In the genomic region with DNA sequence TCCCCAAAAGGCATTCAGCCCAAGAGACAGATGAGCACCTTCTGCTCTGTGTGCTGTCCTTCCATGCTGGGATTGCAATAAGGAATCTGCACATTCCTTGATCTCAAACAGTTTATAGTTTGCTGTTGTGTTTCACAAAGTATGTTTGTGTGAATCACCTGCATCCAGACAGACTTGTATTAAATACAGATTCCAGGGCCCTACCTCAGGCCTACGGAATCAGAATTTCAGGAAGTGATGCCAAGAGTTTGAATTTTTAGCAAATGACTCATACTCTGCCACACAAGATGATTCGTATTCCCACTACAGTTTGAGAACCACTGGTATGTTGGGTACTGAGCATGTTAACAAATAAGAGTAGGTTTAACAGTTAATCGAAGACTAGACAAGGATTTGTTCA, we compare ENCODE assay signal across 13 cellular contexts. TPM values are rescaled to one million over a fixed set of nuclear protein-coding genes. Genes with fewer than 3 reads are reported as not detected.
DNase-seq lines count a peak whose midpoint lies in the region; ATAC-seq, FAIRE-seq and TF ChIP-seq lines count a peak whose summit lies in the region.
"Had no signal": no experiment of that assay in that cellular context is flagged by ENCODE, and none has a peak within 500 bp of the region (broad histone marks: within the 10 kb centered on the region; RNA-seq: fewer than 3 reads in every experiment).

No MANE protein-coding gene starts in this region.

- peak overlapping the region; percentile 56; the same call in 2 of the 3 replicates for H3K27ac ChIP-seq in K562 (ENCODE audit: extremely low read depth, low read depth, low read length)
- no peak overlapping the region for H3K27ac ChIP-seq in left lung
- no peak overlapping the region for H3K27ac ChIP-seq in sigmoid colon
- H3K27ac ChIP-seq: lower lobe of right lung, spleen, VCaP had no signal

- H3K4me1 ChIP-seq in K562 (replicated peaks in 1 of 2; ENCODE audit: control insufficient read depth in 2 of 2, insufficient read depth in 2 of 2, low read length in 2 of 2) (peaks cover 4 to 29% of the 10 kb centered on the region in 2 experiments; a peak in 3 of 5 replicates), left lung (peaks cover 0 to 38% of the 10 kb centered on the region in 2 donors), sigmoid colon (no peaks in the 10 kb centered on the region)
- H3K4me1 ChIP-seq: lower lobe of right lung had no signal

- TF ChIP-seq EP300 in K562 (IDR thresholded peaks at IDR 0.05; ENCODE audit: low read length) (no peak), sigmoid colon (IDR thresholded peaks at IDR 0.05) (no peak)

- DNase-seq in Daoy (ENCODE audit: low read depth) (peak; percentile 45), LoVo (ENCODE audit: low spot score) (peak; percentile 27), K562 (ENCODE audit: extremely low read depth in 1 of 4, low spot score in 3 of 4) (peak in 1 of 4 experiments; percentile 14), left lung (no peak), sigmoid colon (no peak)
- DNase-seq: activated naive CD4-positive, alpha-beta T cell treated with Interleukin-2 at 50 U/mL for 16 hours; lower lobe of right lung; spleen; stimulated activated naive CD8-positive, alpha-beta T cell treated with anti-CD3 and anti-CD28 coated beads, Interleukin-15, Interleukin-2, amounts not matched to agents 100 U/mL and 50 U/mL, for 24 hours had no signal

- no TSS peak for BruUV-seq in K562 (replicated peaks; lab: Mats Ljungman, UMichigan)

- POLR2A ChIA-PET in K562 (lab: Yijun Ruan, JAX), result no interaction called here

- TF ChIP-seq RAD21 in K562 (CRISPR knock-in tag; conservative IDR thresholded peaks at IDR 0.05 in 1 of 2, IDR thresholded peaks at IDR 0.05 in 1 of 2), result no peak

- H3K27me3 ChIP-seq in K562 (ENCODE audit: control insufficient read depth in 2 of 2, insufficient read depth in 2 of 2, low read length in 2 of 2) (no peaks in the 10 kb centered on the region), left lung (no peaks in the 10 kb centered on the region), sigmoid colon (no peaks in the 10 kb centered on the region)
- H3K27me3 ChIP-seq: spleen had no signal

- FAIRE-seq in K562 (lab: Jason Lieb, UNC), result no peak

- no peak overlapping the region for H2AFZ ChIP-seq in K562 (ENCODE audit: low read depth, low read length)

- H3K9ac ChIP-seq in K562 (ENCODE audit: insufficient read depth in 1 of 2, low read depth in 2 of 2, low read length in 2 of 2), result no peak overlapping the region

- no peak for TF ChIP-seq POLR2A in K562 (conservative IDR thresholded peaks at IDR 0.05)
- no peak for TF ChIP-seq POLR2A in sigmoid colon (IDR thresholded peaks at IDR 0.05)

- H3K9me1 ChIP-seq in K562 (ENCODE audit: control insufficient read depth, insufficient read depth, low read length), result no peaks in the 10 kb centered on the region

- in situ Hi-C loops in K562 (cut with MboI), result no loop called here

- H3K36me3 ChIP-seq in K562 (ENCODE audit: control insufficient read depth, insufficient read depth, low read length), result peaks cover 83% of the 10 kb centered on the region
- peaks cover 0 to 7% of the 10 kb centered on the region in 2 donors for H3K36me3 ChIP-seq in left lung
- H3K36me3 ChIP-seq in sigmoid colon, result peaks cover 0 to 24% (median 0%) of the 10 kb centered on the region in 4 donors

- peaks cover 70% of the 10 kb centered on the region for H3K79me2 ChIP-seq in K562 (ENCODE audit: control insufficient read depth, insufficient read depth, low read length)

- CTCF ChIA-PET in K562 (lab: Yijun Ruan, JAX; ENCODE audit: low intra/inter-chr PET ratio), result no interaction called here

- H3K9me3 ChIP-seq in K562 (replicated peaks; ENCODE audit: control insufficient read depth, insufficient read depth, low read depth, low read length), result no peaks in the 10 kb centered on the region
- H3K9me3 ChIP-seq in left lung, result no peaks in the 10 kb centered on the region
- H3K9me3 ChIP-seq in sigmoid colon, result no peaks in the 10 kb centered on the region
- H3K9me3 ChIP-seq: lower lobe of right lung had no signal

- TF ChIP-seq CTCF in K562 (IDR thresholded peaks at IDR 0.05 in 2 of 3, conservative IDR thresholded peaks at IDR 0.05 in 1 of 3; ENCODE audit: insufficient read depth in 2 of 3, low read depth in 1 of 3, low read length in 3 of 3) (no peak), left lung (IDR thresholded peaks at IDR 0.05) (no peak), sigmoid colon (IDR thresholded peaks at IDR 0.05) (no peak)

- intact Hi-C loops in K562 (cut with micrococcal nuclease), result no loop called here
- intact Hi-C loops in left lung (cut with DNase I), result no loop called here
- intact Hi-C loops in sigmoid colon (cut with DNase I), result no loop called here

- 37% methylated on average over 3 of the region's 3 CpGs for WGBS in K562 (ENCODE audit: insufficient coverage, low coverage, missing lambda C conversion rate)
- 66 to 75% methylated on average over 3 of the region's 3 CpGs for WGBS in sigmoid colon, 2 donors

- H3K4me2 ChIP-seq in K562 (ENCODE audit: insufficient read depth, low read length), result no peak overlapping the region

- H3K4me3 ChIP-seq in K562 (no peak overlapping the region), left lung (no peak overlapping the region), sigmoid colon (no peak overlapping the region)
- H3K4me3 ChIP-seq: lower lobe of right lung, spleen had no signal

- 0 out of 2 replicates have a peak, but pooled peaks cover 2% of the 10 kb centered on the region for H4K20me1 ChIP-seq in K562 (replicated peaks; ENCODE audit: control insufficient read depth, insufficient read depth, low read length)

- peak; percentile 53; the same call in 1 of the 3 replicates for ATAC-seq in K562
- ATAC-seq in left lung, result peak; percentile 30
- no peak for ATAC-seq in GM21737 (IDR thresholded peaks at IDR 0.05; ENCODE audit: unreplicated experiment)
- no peak for ATAC-seq in HG03095 (IDR thresholded peaks at IDR 0.05; ENCODE audit: unreplicated experiment)
- no peak for ATAC-seq in HG03460 (IDR thresholded peaks at IDR 0.05; ENCODE audit: unreplicated experiment)
- ATAC-seq: stimulated activated naive CD8-positive, alpha-beta T cell treated with anti-CD3 and anti-CD28 coated beads, Interleukin-15, Interleukin-2, amounts not matched to agents 100 U/mL and 50 U/mL, for 24 hours had no signal

TF ChIP-seq in K562, 482 proteins besides CTCF, POLR2A, EP300 and RAD21 (continues in another document):
- TF ChIP-seq JUND (IDR thresholded peaks at IDR 0.05; ENCODE audit: borderline replicate concordance, low read depth, low read length), result peak; percentile 85
- peak; percentile 91; the same call in 2 of the 3 replicates for TF ChIP-seq JUND (tag; IDR thresholded peaks at IDR 0.05; ENCODE audit: borderline replicate concordance, low read depth, low read length)
- no peak for TF ChIP-seq ZNF77 (CRISPR knock-in tag; IDR thresholded peaks at IDR 0.05)
- TF ChIP-seq CBFA2T3 (IDR thresholded peaks at IDR 0.05), result peak; percentile 78
- TF ChIP-seq, protein P1, sequence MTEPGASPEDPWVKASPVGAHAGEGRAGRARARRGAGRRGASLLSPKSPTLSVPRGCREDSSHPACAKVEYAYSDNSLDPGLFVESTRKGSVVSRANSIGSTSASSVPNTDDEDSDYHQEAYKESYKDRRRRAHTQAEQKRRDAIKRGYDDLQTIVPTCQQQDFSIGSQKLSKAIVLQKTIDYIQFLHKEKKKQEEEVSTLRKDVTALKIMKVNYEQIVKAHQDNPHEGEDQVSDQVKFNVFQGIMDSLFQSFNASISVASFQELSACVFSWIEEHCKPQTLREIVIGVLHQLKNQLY (CRISPR knock-in tag; conservative IDR thresholded peaks at IDR 0.05), result no peak
- TF ChIP-seq SUPT5H (IDR thresholded peaks at IDR 0.05), result no peak
- TF ChIP-seq SPI1 (IDR thresholded peaks at IDR 0.05; ENCODE audit: borderline replicate concordance, low read depth, low read length), result peak; percentile 58
- TF ChIP-seq, protein P2, sequence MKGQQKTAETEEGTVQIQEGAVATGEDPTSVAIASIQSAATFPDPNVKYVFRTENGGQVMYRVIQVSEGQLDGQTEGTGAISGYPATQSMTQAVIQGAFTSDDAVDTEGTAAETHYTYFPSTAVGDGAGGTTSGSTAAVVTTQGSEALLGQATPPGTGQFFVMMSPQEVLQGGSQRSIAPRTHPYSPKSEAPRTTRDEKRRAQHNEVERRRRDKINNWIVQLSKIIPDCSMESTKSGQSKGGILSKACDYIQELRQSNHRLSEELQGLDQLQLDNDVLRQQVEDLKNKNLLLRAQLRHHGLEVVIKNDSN (CRISPR knock-in tag; IDR thresholded peaks at IDR 0.05), result no peak
- peak; percentile 86 for TF ChIP-seq ETV1 (tag; conservative IDR thresholded peaks at IDR 0.05; ENCODE audit: low read depth)
- TF ChIP-seq SMARCE1 (IDR thresholded peaks at IDR 0.05), result peak; percentile 60
- no peak for TF ChIP-seq CBX8 (IDR thresholded peaks at IDR 0.05; ENCODE audit: borderline replicate concordance, extremely low read depth, low read depth, low read length, poor library complexity, severe bottlenecking)
- TF ChIP-seq POLR2H (tag; IDR thresholded peaks at IDR 0.05; ENCODE audit: low read depth), result no peak
- no peak for TF ChIP-seq COPS2 (conservative IDR thresholded peaks at IDR 0.05)

RNA-seq across cellular contexts. Expression of a gene that starts 7.0 kb away (rescaled TPM):
- total RNA-seq in Daoy (2014; rRNA removed; shearing (Covaris generic)), result 36.7 and 50.5 TPM in 2 replicates
- total RNA-seq in K562 (2011; cell fraction: chromatin; rRNA removed; ENCODE audit: low replicate concordance), result 14.6 and 23.0 TPM in 2 replicates
- total RNA-seq in K562 (2011; cell fraction: nucleolus; rRNA removed), result 9.2 and 11.8 TPM in 2 replicates
- 15.5 and 24.1 TPM in 2 replicates for total RNA-seq in K562 (2011; cell fraction: nucleoplasm; rRNA removed)
- total RNA-seq in K562 (2014; rRNA removed), result 42.0 and 42.6 TPM in 2 replicates
- 86.6 and 101 TPM in 2 replicates for total RNA-seq in K562 (2014; rRNA removed; fragmentation: Illumina TruSeq; extraction: Trizol)
- total RNA-seq in K562 (2015; rRNA removed; fragmentation: Illumina TruSeq; extraction: Trizol), result 71.7 and 77.8 TPM in 2 replicates
- 67.7 TPM in 2 replicates for total RNA-seq in K562 (2021)
- polyA plus RNA-seq in K562 (2011; rRNA removed), result 90.4 and 100 TPM in 2 replicates
- polyA plus RNA-seq in K562 (2011; cell fraction: cytosol; rRNA removed), result 20.3 and 49.1 TPM in 2 replicates
- 12.5 and 26.1 TPM in 2 replicates for polyA plus RNA-seq in K562 (2011; cell fraction: nucleus; rRNA removed)
- 59.6 and 81.3 TPM in 2 replicates for polyA plus RNA-seq in K562 (2012)
- polyA plus RNA-seq in K562 (2014; fragmentation: Illumina TruSeq; extraction: Trizol), result 75.8 and 85.0 TPM in 2 replicates
- polyA plus RNA-seq in K562 (2014; fragmentation: Nextera tagmentation; extraction: Ambion mirVana), result 10 to 100 TPM; 38.4 to 57.2 TPM
- 46.2 and 52.6 TPM in 2 replicates for polyA plus RNA-seq in K562 (2014; rRNA removed)
- 103 and 115 TPM in 2 replicates for polyA minus RNA-seq in K562 (2011; rRNA and poly(A)+ RNA removed)
- polyA minus RNA-seq in K562 (2011; cell fraction: cytosol; rRNA and poly(A)+ RNA removed), result 33.4 and 35.4 TPM in 2 replicates
- 18.0 and 30.4 TPM in 2 replicates for polyA minus RNA-seq in K562 (2011; cell fraction: nucleus; rRNA and poly(A)+ RNA removed)
- 10 to 100 TPM; 39.0 to 40.5 TPM for total RNA-seq in left lung
- 10 to 100 TPM; 31.7 to 40.3 (median 33.3) TPM for total RNA-seq in sigmoid colon
- polyA plus RNA-seq in sigmoid colon, result 10 to 100 TPM; 25.8 to 39.8 (median 36.0) TPM

Comparison
In these comparisons a context has a peak if more than half of its experiments do, and no peak if none do; other contexts are left out.
1. DNase-seq: peak in Daoy (single experiment) and LoVo (single experiment); none in left lung (0 of 2) and sigmoid colon (single experiment).
2. ATAC-seq: peak in K562 (single experiment) and left lung (single experiment); none in GM21737 (single experiment), HG03095 (single experiment) and HG03460 (single experiment).